ENCODE assay signal across 26 cellular contexts in the genomic region with DNA sequence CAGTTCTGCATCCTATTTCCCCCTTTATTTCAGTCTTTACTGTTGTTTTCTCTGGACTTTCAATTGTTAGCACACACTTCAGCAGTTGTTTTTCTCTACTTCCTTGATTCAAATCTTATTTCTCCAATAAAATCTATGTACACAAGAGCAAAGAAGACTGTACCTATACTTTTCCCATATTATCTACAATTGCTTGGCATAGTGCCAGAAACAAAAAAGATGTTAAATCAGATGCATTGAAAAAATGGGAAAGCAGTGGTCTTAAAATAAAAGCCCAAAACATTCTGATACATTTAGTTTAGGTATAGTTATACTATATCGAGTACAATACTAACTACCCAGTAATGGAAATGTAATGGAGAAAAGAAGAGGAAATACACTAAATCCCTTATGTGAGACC.
"Had no signal": no experiment of that assay in that cellular context is flagged by ENCODE, and none has a peak within 500 bp of the region (broad histone marks: within the 10 kb centered on the region; RNA-seq: fewer than 3 reads in every experiment).

No MANE protein-coding gene starts in this region.

- FAIRE-seq: HTR-8/SVneo, RCC 7860 had no signal

- H3K4me2 ChIP-seq: KMS-11 had no signal

- DNase-seq: Kasumi-1, MV-4-11, NCI-H1048, NCI-H1105, NCI-H1417, NCI-H1436 treated with DMSO at 0.1 percent for 48 hours, NCI-H1694, NCI-H187 treated with DMSO at 0.1 percent for 48 hours, NCI-H2029 treated with DMSO at 0.1 percent for 48 hours, NCI-H2171, NCI-H226, NCI-H446, NCI-H510A, NCI-H524 treated with DMSO at 0.1 percent for 48 hours, NCI-H69, NCI-H774, Right ventricle myocardium superior, RPMI8226, SIG-M5, T-helper 1 cell had no signal

- H3K27ac ChIP-seq: HL-60, KMS-11, SJSA1, SK-N-MC had no signal

- H3K9me3 ChIP-seq: SJSA1 had no signal

- H3K36me3 ChIP-seq: SJSA1 had no signal

- H3K4me1 ChIP-seq: SJSA1 had no signal

- H3K27me3 ChIP-seq: SJSA1 had no signal

- H3K4me3 ChIP-seq: SJSA1, SK-N-MC had no signal

- H3K9ac ChIP-seq: KMS-11 had no signal
